11 cellular contexts compared by ENCODE assay signal in the genomic region with DNA sequence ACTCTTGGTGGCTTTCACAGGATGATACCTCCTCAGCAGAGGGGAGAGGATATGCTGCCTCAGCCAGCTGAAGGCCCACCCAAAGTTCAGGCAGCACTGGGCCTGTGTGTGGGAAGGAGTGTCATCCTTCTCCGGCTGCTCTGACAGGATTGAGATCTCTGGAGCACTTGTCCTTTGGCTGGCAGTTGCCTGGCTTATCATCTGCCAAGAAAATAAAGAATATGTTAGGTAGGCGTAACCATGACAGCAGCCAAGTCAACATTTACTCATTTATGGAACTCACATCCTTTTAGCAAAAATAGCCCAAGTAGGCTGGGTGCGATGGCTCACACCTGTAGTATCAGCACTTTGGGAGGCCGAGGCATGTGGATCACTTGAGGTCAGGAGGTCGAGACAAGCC.
DNase-seq lines count a peak whose midpoint lies in the region; ATAC-seq and TF ChIP-seq lines count a peak whose summit lies in the region.
"Had no signal": no experiment of that assay in that cellular context is flagged by ENCODE, and none has a peak within 500 bp of the region (broad histone marks: within the 10 kb centered on the region; RNA-seq: fewer than 3 reads in every experiment).

No MANE protein-coding gene starts in this region.

- H4K20me1 ChIP-seq in osteoblast (ENCODE audit: insufficient read depth, low read length): no peaks in the 10 kb centered on the region

- no peak overlapping the region for H3K4me3 ChIP-seq in GM06990 (replicated peaks; ENCODE audit: low read depth, low read length)
- H3K4me3 ChIP-seq in osteoblast (ENCODE audit: insufficient read depth, low read length): no peak overlapping the region

- no peak overlapping the region for H2AFZ ChIP-seq in osteoblast (ENCODE audit: low read length)

- DNase-seq in GM06990 (ENCODE audit: extremely low read depth, insufficient read length) (peak; percentile 17), LHCN-M2 (ENCODE audit: low read depth) (peak; percentile 92), osteoblast (ENCODE audit: insufficient read length, low spot score, missing footprints) (peak; percentile 70), mucosa of gallbladder (ENCODE audit: low spot score) (no peak)
- DNase-seq: NCI-H1105, T-helper 9 cell had no signal

- H3K4me1 ChIP-seq in osteoblast (ENCODE audit: insufficient read depth, low read length): peaks cover 34% of the 10 kb centered on the region

- TF ChIP-seq CTCF in GM06990 (IDR thresholded peaks at IDR 0.05; ENCODE audit: insufficient read depth, low read length, poor library complexity, severe bottlenecking): no peak
- no peak for TF ChIP-seq CTCF in osteoblast (IDR thresholded peaks at IDR 0.05; ENCODE audit: extremely low read depth, low read depth, low read length)

- H3K79me2 ChIP-seq in osteoblast (ENCODE audit: insufficient read depth, low read length): peaks cover 92% of the 10 kb centered on the region

- H3K4me3 Mint-ChIP-seq in stimulated activated memory B cell treated with anti-CD40 and anti-IgM and Interleukin-4, amounts not matched to agents 10 μg/mL and 1 μg/mL and 100 μg/mL, for 72 hours: no peak overlapping the region
- H3K4me3 Mint-ChIP-seq: activated naive CD8-positive, alpha-beta T cell had no signal

- peak overlapping the region; percentile 79 for H3K27ac ChIP-seq in osteoblast (ENCODE audit: low read depth, low read length)

- no peaks in the 10 kb centered on the region for H3K27me3 Mint-ChIP-seq in stimulated activated memory B cell treated with anti-CD40 and anti-IgM and Interleukin-4, amounts not matched to agents 10 μg/mL and 1 μg/mL and 100 μg/mL, for 72 hours
- H3K27me3 Mint-ChIP-seq: activated naive CD8-positive, alpha-beta T cell had no signal

- no peaks in the 10 kb centered on the region for H3K9me3 Mint-ChIP-seq in stimulated activated memory B cell treated with anti-CD40 and anti-IgM and Interleukin-4, amounts not matched to agents 10 μg/mL and 1 μg/mL and 100 μg/mL, for 72 hours

- H3K4me1 Mint-ChIP-seq in stimulated activated memory B cell treated with anti-CD40 and anti-IgM and Interleukin-4, amounts not matched to agents 10 μg/mL and 1 μg/mL and 100 μg/mL, for 72 hours: peaks cover 6% of the 10 kb centered on the region

- H3K27me3 ChIP-seq in GM06990 (replicated peaks; ENCODE audit: control insufficient read depth, insufficient read depth, low read length) (no peaks in the 10 kb centered on the region), osteoblast (ENCODE audit: insufficient read depth, low read length) (no peaks in the 10 kb centered on the region)

- H3K36me3 Mint-ChIP-seq in stimulated activated memory B cell treated with anti-CD40 and anti-IgM and Interleukin-4, amounts not matched to agents 10 μg/mL and 1 μg/mL and 100 μg/mL, for 72 hours: no peaks in the 10 kb centered on the region

- no peaks in the 10 kb centered on the region for H3K9me3 ChIP-seq in osteoblast (ENCODE audit: low read depth, low read length)

- no peak overlapping the region for H3K4me2 ChIP-seq in osteoblast (ENCODE audit: insufficient read depth, low read length)

- H3K36me3 ChIP-seq in GM06990 (ENCODE audit: control insufficient read depth, insufficient read depth, low read length) (no peaks in the 10 kb centered on the region), osteoblast (ENCODE audit: insufficient read depth, low read length) (peaks cover 21% of the 10 kb centered on the region)

- peak; percentile 73 for ATAC-seq in esophagus mucosa
- ATAC-seq in HG02571 (IDR thresholded peaks at IDR 0.05; ENCODE audit: unreplicated experiment): no peak
- no peak for ATAC-seq in stimulated activated memory B cell treated with anti-CD40 and anti-IgM and Interleukin-4, amounts not matched to agents 10 μg/mL and 1 μg/mL and 100 μg/mL, for 72 hours
- no peak for ATAC-seq in GM19328 (IDR thresholded peaks at IDR 0.05; ENCODE audit: unreplicated experiment)

- H3K27ac Mint-ChIP-seq in stimulated activated memory B cell treated with anti-CD40 and anti-IgM and Interleukin-4, amounts not matched to agents 10 μg/mL and 1 μg/mL and 100 μg/mL, for 72 hours: no peak overlapping the region
- H3K27ac Mint-ChIP-seq: activated naive CD8-positive, alpha-beta T cell had no signal
